Comparison of ENCODE assay signal across 9 cellular contexts in genomic region chr15:45117327-45118130, GRCh38. TPM values are rescaled to one million over a fixed set of nuclear protein-coding genes. Genes with fewer than 3 reads are reported as not detected.
DNase-seq lines count a peak whose midpoint lies in the region; ATAC-seq and TF ChIP-seq lines count a peak whose summit lies in the region.
"Had no signal": no experiment of that assay in that cellular context is flagged by ENCODE, and none has a peak within 500 bp of the region (broad histone marks: within the 10 kb centered on the region; RNA-seq: fewer than 3 reads in every experiment).

No MANE protein-coding gene starts in this region.

- peak; percentile 4 for ATAC-seq in GM18907 (IDR thresholded peaks at IDR 0.05; ENCODE audit: unreplicated experiment)
- peak; percentile 2 to 37 (median 13) for ATAC-seq in heart left ventricle
- no peak for ATAC-seq in HG03520 (IDR thresholded peaks at IDR 0.05; ENCODE audit: unreplicated experiment)

- H3K36me3 ChIP-seq in HUES64 (ENCODE audit: insufficient read depth, low read length) (no peaks in the 10 kb centered on the region), heart left ventricle (no peaks in the 10 kb centered on the region), sigmoid colon (no peaks in the 10 kb centered on the region)

- H3K27me3 ChIP-seq in HUES64 (ENCODE audit: insufficient read depth, low read length) (peaks cover 60% of the 10 kb centered on the region), heart left ventricle (peaks cover 35 to 93% (median 59%) of the 10 kb centered on the region in 9 donors), sigmoid colon (peaks cover 47 to 82% (median 62%) of the 10 kb centered on the region in 3 donors)

- H3K9me3 ChIP-seq in HUES64 (ENCODE audit: insufficient read depth, low read depth, low read length) (no peaks in the 10 kb centered on the region; the same call in 1 of the 2 replicates), heart left ventricle (no peaks in the 10 kb centered on the region), sigmoid colon (no peaks in the 10 kb centered on the region)

- H3K27ac ChIP-seq in HUES64 (ENCODE audit: low read depth, low read length), result no peak overlapping the region
- H3K27ac ChIP-seq in heart left ventricle, result no peak overlapping the region
- H3K27ac ChIP-seq in sigmoid colon, result no peak overlapping the region

- DNase-seq in heart left ventricle (no peak), sigmoid colon (no peak), occipital lobe (lab: John Stamatoyannopoulos, UW) (no peak), T-helper 9 cell (no peak), head of caudate nucleus (no peak)

- TF ChIP-seq POLR2A in heart left ventricle (IDR thresholded peaks at IDR 0.05) (no peak), sigmoid colon (IDR thresholded peaks at IDR 0.05) (no peak)

- H3K9ac ChIP-seq in HUES64 (ENCODE audit: low read depth, low read length), result no peak overlapping the region

- intact Hi-C loops in heart left ventricle (cut with DNase I), result loop anchor here in 5 of 10 donors (5.0 to 10.0 kb wide), 7 partner anchors 53 to 153 kb away; no protein-coding TSS in a partner anchor
- intact Hi-C loops in sigmoid colon (cut with DNase I), result no loop called here
- intact Hi-C loops in head of caudate nucleus (cut with DNase I), result no loop called here

- 88% methylated on average over 32 of the region's 32 CpGs for WGBS in HUES64
- WGBS in heart left ventricle, 4 donors, result 39 to 50% (median 40%) methylated on average over 27 to 32 of the region's 32 CpGs
- WGBS in sigmoid colon, 2 donors, result 36 to 56% methylated on average over 32 of the region's 32 CpGs

- no peak for TF ChIP-seq EP300 in sigmoid colon (IDR thresholded peaks at IDR 0.05)

- H3K4me1 ChIP-seq in HUES64 (ENCODE audit: insufficient read depth, low read length), result peaks cover 13% of the 10 kb centered on the region; the same call in 1 of the 2 replicates
- H3K4me1 ChIP-seq in heart left ventricle, result peaks cover 3 to 36% (median 19%) of the 10 kb centered on the region in 12 donors
- peaks cover 0 to 35% (median 31%) of the 10 kb centered on the region in 4 donors for H3K4me1 ChIP-seq in sigmoid colon

- peak overlapping the region; percentile 17; the same call in 1 of the 2 replicates for H3K4me3 ChIP-seq in HUES64 (ENCODE audit: low read length)
- peak overlapping the region in 10 of 12 donors; percentile 2 to 49 (median 30) for H3K4me3 ChIP-seq in heart left ventricle
- H3K4me3 ChIP-seq in sigmoid colon, result peak overlapping the region in 3 of 4 donors; percentile 3 to 37 (median 32)

- no peak for TF ChIP-seq CTCF in heart left ventricle (IDR thresholded peaks at IDR 0.05)
- no peak for TF ChIP-seq CTCF in sigmoid colon (IDR thresholded peaks at IDR 0.05)

RNA-seq across cellular contexts. Expression of gene DUOXA2, which starts 3.4 kb away (rescaled TPM):
- polyA plus RNA-seq in HUES64 (2013, experiment 1 of 2), result not detected
- polyA plus RNA-seq in HUES64 (2013, experiment 2 of 2), result not detected
- total RNA-seq in heart left ventricle, result not detected
- polyA plus RNA-seq in heart left ventricle, result under 1 TPM in 1 of 2 donors, not detected in 1; 0.03 TPM
- total RNA-seq in sigmoid colon, result under 1 TPM in 1 of 4 donors, not detected in 3; 0.28 TPM
- 100 to 1,000 TPM in 1 of 3 donors, 1 to 10 TPM in 1, not detected in 1; 1.4 to 117 TPM for polyA plus RNA-seq in sigmoid colon
- total RNA-seq in occipital lobe, result not detected
- total RNA-seq: activated CD8-positive, alpha-beta memory T cell treated with anti-CD3 and anti-CD28 coated beads for 36 hours had no signal

RNA-seq across cellular contexts. Expression of gene DUOX2, which starts 3.6 kb away (rescaled TPM):
- 0.05 TPM for polyA plus RNA-seq in HUES64 (2013, experiment 1 of 2)
- polyA plus RNA-seq in HUES64 (2013, experiment 2 of 2), result not detected
- total RNA-seq in heart left ventricle (1 to 10 TPM in 1 of 9 donors, under 1 TPM in 8; 0.02 to 1.4 (median 0.11) TPM), sigmoid colon (under 1 TPM; 0.14 to 0.83 (median 0.44) TPM), occipital lobe (not detected)
- polyA plus RNA-seq in heart left ventricle (under 1 TPM; 0.03 to 0.53 TPM), sigmoid colon (100 to 1,000 TPM in 1 of 3 donors, under 1 TPM in 2; 0.60 to 125 (median 0.92) TPM)

RNA-seq across cellular contexts. Expression of gene DUOXA1, which starts 12.2 kb away (rescaled TPM):
- not detected for polyA plus RNA-seq in HUES64 (2013, experiment 1 of 2)
- not detected for polyA plus RNA-seq in HUES64 (2013, experiment 2 of 2)
- 1 to 10 TPM in 1 of 9 donors, under 1 TPM in 5, not detected in 3; 0.21 to 1.3 (median 0.31) TPM for total RNA-seq in heart left ventricle
- under 1 TPM; 0.11 to 0.53 TPM for polyA plus RNA-seq in heart left ventricle
- 1 to 10 TPM in 2 of 4 donors, under 1 TPM in 2; 0.36 to 3.1 (median 1.3) TPM for total RNA-seq in sigmoid colon
- 1 to 10 TPM in 1 of 3 donors, not detected in 2; 1.7 TPM for polyA plus RNA-seq in sigmoid colon
- total RNA-seq in occipital lobe, result 0.31 TPM
- total RNA-seq: activated CD8-positive, alpha-beta memory T cell treated with anti-CD3 and anti-CD28 coated beads for 36 hours had no signal

RNA-seq across cellular contexts. Expression of gene DUOX1, which starts 12.3 kb away (rescaled TPM):
- 0.15 TPM for polyA plus RNA-seq in HUES64 (2013, experiment 1 of 2)
- polyA plus RNA-seq in HUES64 (2013, experiment 2 of 2), result 0.13 TPM
- total RNA-seq in heart left ventricle (1 to 10 TPM in 1 of 9 donors, under 1 TPM in 8; 0.19 to 1.6 (median 0.52) TPM), sigmoid colon (1 to 10 TPM in 1 of 4 donors, under 1 TPM in 2, not detected in 1; under 0.01 to 1.7 (median 0.27) TPM), occipital lobe (not detected)
- polyA plus RNA-seq in heart left ventricle (under 1 TPM; 0.11 to 0.95 TPM), sigmoid colon (1 to 10 TPM in 1 of 3 donors, not detected in 2; 1.3 TPM)
